21 cellular contexts compared by ENCODE assay signal in the genomic region with DNA sequence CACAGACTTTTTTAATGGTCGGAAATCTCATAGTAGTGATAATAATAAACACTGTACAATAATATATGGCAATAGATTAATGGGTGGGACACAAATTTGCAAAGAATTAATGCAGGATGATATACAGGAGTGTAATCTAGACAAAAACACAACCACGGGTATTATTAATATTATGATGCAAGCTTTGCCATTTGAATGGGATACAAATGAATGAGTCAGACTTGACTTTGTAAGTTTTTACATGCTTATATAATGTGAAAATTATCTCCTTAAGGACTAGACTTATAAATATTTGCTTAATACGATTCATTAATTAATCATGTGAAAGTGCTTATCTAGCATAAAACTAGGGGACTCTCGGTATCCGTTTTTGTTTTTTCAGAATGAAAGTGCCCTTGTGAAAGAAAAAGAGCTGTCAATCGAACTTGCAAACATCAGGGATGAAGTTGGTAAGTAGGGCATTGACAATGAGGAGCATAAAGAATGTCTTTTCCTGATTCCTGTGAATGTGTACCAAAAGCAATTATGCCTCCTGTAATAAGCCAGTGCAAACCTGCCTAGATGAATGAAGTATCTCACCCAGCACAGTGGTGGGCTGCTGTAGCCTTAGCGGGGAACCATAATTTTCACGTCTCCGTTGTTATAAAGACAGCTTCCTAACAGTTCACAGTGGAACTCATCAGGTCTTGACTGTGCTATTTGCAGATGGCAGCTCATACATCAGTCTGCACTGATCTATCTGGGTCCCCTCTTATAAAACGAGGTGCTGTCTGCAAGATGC.
"Had no signal": no experiment of that assay in that cellular context is flagged by ENCODE, and none has a peak within 500 bp of the region (broad histone marks: within the 10 kb centered on the region; RNA-seq: fewer than 3 reads in every experiment).

No MANE protein-coding gene starts in this region.

- H3K27ac ChIP-seq: breast epithelium, thyroid gland, WERI-Rb-1 had no signal

- H3K4me3 ChIP-seq: breast epithelium, mucosa of descending colon, psoas muscle, sigmoid colon, thyroid gland had no signal

- H3K4me1 ChIP-seq: breast epithelium had no signal

- ATAC-seq: mucosa of descending colon; naive thymus-derived CD4-positive, alpha-beta T cell; psoas muscle had no signal

- H3K36me3 ChIP-seq: breast epithelium, sigmoid colon, thyroid gland, WERI-Rb-1 had no signal

- DNase-seq: activated CD4-positive, alpha-beta T cell treated with anti-CD3 and anti-CD28 coated beads for 1 hour; activated CD8-positive, alpha-beta memory T cell treated with anti-CD3 and anti-CD28 coated beads for 24 hours; activated CD8-positive, alpha-beta memory T cell treated with anti-CD3 and anti-CD28 coated beads, Interleukin-2, amount 50 U/mL, for 48 hours; activated effector memory CD4-positive, alpha-beta T cell treated with Interleukin-2 at 50 U/mL for 16 hours; activated naive CD4-positive, alpha-beta T cell treated with anti-CD3 and anti-CD28 coated beads, Interleukin-2, amount 50 U/mL, for 16 hours; activated T-cell treated with anti-CD3 and anti-CD28 coated beads, Interleukin-2, amount 50 U/mL, for 48 hours; dermis blood vessel endothelial cell; effector memory CD4-positive, alpha-beta T cell; foreskin melanocyte; head of caudate nucleus; mesenchymal stem cell; mucosa of descending colon; naive thymus-derived CD4-positive, alpha-beta T cell; psoas muscle; sigmoid colon; stimulated activated naive CD4-positive, alpha-beta T cell; WERI-Rb-1 had no signal

- H3K27me3 ChIP-seq: breast epithelium, sigmoid colon, thyroid gland had no signal

- H3K9me3 ChIP-seq: breast epithelium, mucosa of descending colon, psoas muscle, sigmoid colon, thyroid gland had no signal

- FAIRE-seq: astrocyte, endothelial cell of umbilical vein had no signal
